20 cellular contexts compared by ENCODE assay signal in genomic region chr20:56716806-56717205, GRCh38.
DNase-seq lines count a peak whose midpoint lies in the region; ATAC-seq and TF ChIP-seq lines count a peak whose summit lies in the region.
"Had no signal": no experiment of that assay in that cellular context is flagged by ENCODE, and none has a peak within 500 bp of the region (broad histone marks: within the 10 kb centered on the region; RNA-seq: fewer than 3 reads in every experiment).

No MANE protein-coding gene starts in this region.

- H3K27ac Mint-ChIP-seq in stimulated activated memory B cell treated with anti-CD40 and anti-IgM and Interleukin-4, amounts not matched to agents 10 μg/mL and 1 μg/mL and 100 μg/mL, for 72 hours: no peak overlapping the region
- H3K27ac Mint-ChIP-seq: CD8-positive, alpha-beta T cell had no signal

- no peak for TF ChIP-seq CTCF in RWPE1 (conservative IDR thresholded peaks at IDR 0.05; ENCODE audit: low read depth)

- H3K27ac ChIP-seq in RWPE1 (no peak overlapping the region), epithelial cell of prostate (no peak overlapping the region)
- H3K27ac ChIP-seq: GM23248 had no signal

- POLR2A ChIA-PET in RWPE1 (lab: Yijun Ruan, JAX; ENCODE audit: low non-redundant PET): no interaction called here

- H3K4me3 Mint-ChIP-seq in stimulated activated memory B cell treated with anti-CD40 and anti-IgM and Interleukin-4, amounts not matched to agents 10 μg/mL and 1 μg/mL and 100 μg/mL, for 72 hours: no peak overlapping the region
- H3K4me3 Mint-ChIP-seq in activated T-cell treated with anti-CD3 and anti-CD28 coated beads, Interleukin-2, amount 50 U/mL, for 4 hours: no peak overlapping the region
- H3K4me3 Mint-ChIP-seq: CD8-positive, alpha-beta T cell had no signal

- H3K4me1 Mint-ChIP-seq in stimulated activated memory B cell treated with anti-CD40 and anti-IgM and Interleukin-4, amounts not matched to agents 10 μg/mL and 1 μg/mL and 100 μg/mL, for 72 hours: peaks cover under 1% of the 10 kb centered on the region
- no peaks in the 10 kb centered on the region for H3K4me1 Mint-ChIP-seq in activated T-cell treated with anti-CD3 and anti-CD28 coated beads, Interleukin-2, amount 50 U/mL, for 4 hours (ENCODE audit: low read depth)

- H3K27me3 Mint-ChIP-seq in stimulated activated memory B cell treated with anti-CD40 and anti-IgM and Interleukin-4, amounts not matched to agents 10 μg/mL and 1 μg/mL and 100 μg/mL, for 72 hours: peaks cover 17% of the 10 kb centered on the region
- peaks cover 2% of the 10 kb centered on the region for H3K27me3 Mint-ChIP-seq in activated T-cell treated with anti-CD3 and anti-CD28 coated beads, Interleukin-2, amount 50 U/mL, for 4 hours (ENCODE audit: low read depth)

- peaks cover 5% of the 10 kb centered on the region for H3K9me3 Mint-ChIP-seq in stimulated activated memory B cell treated with anti-CD40 and anti-IgM and Interleukin-4, amounts not matched to agents 10 μg/mL and 1 μg/mL and 100 μg/mL, for 72 hours
- H3K9me3 Mint-ChIP-seq in activated T-cell treated with anti-CD3 and anti-CD28 coated beads, Interleukin-2, amount 50 U/mL, for 4 hours: no peaks in the 10 kb centered on the region
- H3K9me3 Mint-ChIP-seq: CD8-positive, alpha-beta T cell had no signal

- DNase-seq in DMS53 (lab: John Stamatoyannopoulos, UW) (peak; percentile 10), DMS53 treated with DMSO at 0.1 percent for 48 hours (lab: John Stamatoyannopoulos, UW; ENCODE audit: unreplicated experiment) (no peak), RWPE1 (ENCODE audit: low spot score) (peak; percentile 62), epithelial cell of prostate (ENCODE audit: low read depth, low spot score) (peak; percentile 6), G401 (ENCODE audit: low spot score) (no peak), nucleus accumbens (lab: John Stamatoyannopoulos, UW) (no peak)
- no peak for DNase-seq in activated T-cell treated with anti-CD3 and anti-CD28 coated beads, Interleukin-2, amount 50 U/mL, for 4 hours
- DNase-seq: 8988T; BE2C; CD8-positive, alpha-beta T cell; GF-D8; GM23248; KG1; NCI-H1048; NCI-H1436 treated with DMSO at 0.1 percent for 48 hours; NCI-H2029 treated with DMSO at 0.1 percent for 48 hours; NCI-H526; NK-92 treated with Interleukin-12 subunit alpha and Interleukin-12 subunit beta, amount 100 ng/mL, for 24 hours; SIG-M5 had no signal

- CTCF ChIA-PET in RWPE1 (lab: Yijun Ruan, JAX): interaction anchor here (0.7 to 2.0 kb wide), 4 partner anchors 14 to 373 kb away, joined by 4 to 11 read pairs (median 6); no protein-coding TSS in a partner anchor

- H3K36me3 Mint-ChIP-seq in stimulated activated memory B cell treated with anti-CD40 and anti-IgM and Interleukin-4, amounts not matched to agents 10 μg/mL and 1 μg/mL and 100 μg/mL, for 72 hours: no peaks in the 10 kb centered on the region
- no peaks in the 10 kb centered on the region for H3K36me3 Mint-ChIP-seq in activated T-cell treated with anti-CD3 and anti-CD28 coated beads, Interleukin-2, amount 50 U/mL, for 4 hours (ENCODE audit: insufficient read depth)
- H3K36me3 Mint-ChIP-seq: CD8-positive, alpha-beta T cell had no signal

- in situ Hi-C loops in G401 (cut with HindIII; ENCODE audit: low sequenced_read_pairs): no loop called here

- ATAC-seq in stimulated activated memory B cell treated with anti-CD40 and anti-IgM and Interleukin-4, amounts not matched to agents 10 μg/mL and 1 μg/mL and 100 μg/mL, for 72 hours: peak; percentile 34
- no peak for ATAC-seq in activated T-cell treated with anti-CD3 and anti-CD28 coated beads, Interleukin-2, amount 50 U/mL, for 4 hours
- ATAC-seq: CD8-positive, alpha-beta T cell had no signal

Comparison
In these comparisons a context has a peak if more than half of its experiments do, and no peak if none do; other contexts are left out.
1. DNase-seq: peak in DMS53 (single experiment), RWPE1 (single experiment) and epithelial cell of prostate (single experiment); none in DMS53 treated with DMSO at 0.1 percent for 48 hours (single experiment), G401 (single experiment), activated T-cell treated with anti-CD3 and anti-CD28 coated beads, Interleukin-2, amount 50 U/mL, for 4 hours (single experiment) and nucleus accumbens (0 of 56).